ENCODE assay signal across 13 cellular contexts in genomic region chr4:173281420-173282333, GRCh38. TPM values are rescaled to one million over a fixed set of nuclear protein-coding genes. Genes with fewer than 3 reads are reported as not detected.
DNase-seq lines count a peak whose midpoint lies in the region; ATAC-seq, FAIRE-seq and TF ChIP-seq lines count a peak whose summit lies in the region.
"Had no signal": no experiment of that assay in that cellular context is flagged by ENCODE, and none has a peak within 500 bp of the region (broad histone marks: within the 10 kb centered on the region; RNA-seq: fewer than 3 reads in every experiment).

No MANE protein-coding gene starts in this region.

- DNase-seq in NB4 (ENCODE audit: low read depth) (peak; percentile 84), K562 (ENCODE audit: extremely low read depth in 1 of 4, low spot score in 3 of 4) (peak in 1 of 4 experiments; percentile 73), Peyer's patch (no peak), H4 (ENCODE audit: low spot score) (no peak)
- DNase-seq: activated gamma-delta T cell; DMS 273 treated with DMSO at 0.1 percent for 48 hours; left cardiac atrium; NCI-H2107; stimulated activated CD4-positive, alpha-beta T cell treated with anti-CD3 and anti-CD28 coated beads, Interleukin-15, amount 100 ng/mL, for 24 hours had no signal

- 0 out of 2 replicates have a peak, but pooled peaks cover 2% of the 10 kb centered on the region for H4K20me1 ChIP-seq in K562 (replicated peaks; ENCODE audit: control insufficient read depth, insufficient read depth, low read length)

- POLR2A ChIA-PET in K562 (lab: Yijun Ruan, JAX) = interaction anchor here (0.6 to 1.9 kb wide), 7 partner anchors 9 to 89 kb away, joined by 3 to 9 read pairs (median 3); partner anchors contain the start of genes HMGB2 and SAP30

- H3K9me3 ChIP-seq in K562 (replicated peaks; ENCODE audit: control insufficient read depth, insufficient read depth, low read depth, low read length) = peaks cover 24% of the 10 kb centered on the region
- H3K9me3 ChIP-seq in thymus (ENCODE audit: control insufficient read depth) = peaks cover 7% of the 10 kb centered on the region
- no peaks in the 10 kb centered on the region for H3K9me3 ChIP-seq in Peyer's patch

- TF ChIP-seq POLR2A in NB4 (IDR thresholded peaks at IDR 0.05; ENCODE audit: extremely low read depth, insufficient read length) (no peak), K562 (conservative IDR thresholded peaks at IDR 0.05) (no peak), Peyer's patch (IDR thresholded peaks at IDR 0.05) (no peak)

- peak overlapping the region; percentile 76 for H3K27ac ChIP-seq in K562 (ENCODE audit: extremely low read depth, low read depth, low read length)
- peak overlapping the region; percentile 80 for H3K27ac ChIP-seq in thymus (ENCODE audit: low read depth)
- H3K27ac ChIP-seq in Peyer's patch = no peak overlapping the region

- peak; percentile 66 for TF ChIP-seq EP300 in K562 (IDR thresholded peaks at IDR 0.05; ENCODE audit: low read length)

- peak overlapping the region; percentile 81 for H3K4me2 ChIP-seq in K562 (ENCODE audit: insufficient read depth, low read length)

- peaks cover 41% of the 10 kb centered on the region for H3K79me2 ChIP-seq in K562 (ENCODE audit: control insufficient read depth, insufficient read depth, low read length)

- H3K27me3 ChIP-seq in K562 (ENCODE audit: control insufficient read depth in 2 of 2, insufficient read depth in 2 of 2, low read length in 2 of 2) (no peaks in the 10 kb centered on the region), thymus (ENCODE audit: control insufficient read depth, insufficient read depth) (no peaks in the 10 kb centered on the region), Peyer's patch (no peaks in the 10 kb centered on the region)

- H3K36me3 ChIP-seq in K562 (ENCODE audit: control insufficient read depth, insufficient read depth, low read length) (peaks cover 8% of the 10 kb centered on the region; the same call in 1 of the 3 replicates), thymus (ENCODE audit: control insufficient read depth, insufficient read depth) (peaks cover 10% of the 10 kb centered on the region), Peyer's patch (peaks cover 0 to 3% (median 0%) of the 10 kb centered on the region in 3 donors)

- intact Hi-C loops in K562 (cut with micrococcal nuclease) = loop anchor here (1.0 to 5.0 kb wide), 4 partner anchors 17 to 268 kb away; partner anchors contain the start of gene SAP30

- in situ Hi-C loops in K562 (cut with MboI) = no loop called here

- no peak for TF ChIP-seq RAD21 in K562 (CRISPR knock-in tag; conservative IDR thresholded peaks at IDR 0.05 in 1 of 2, IDR thresholded peaks at IDR 0.05 in 1 of 2)

- WGBS in K562 (ENCODE audit: insufficient coverage, low coverage, missing lambda C conversion rate) = 2% methylated on average over 13 of the region's 13 CpGs
- WGBS in thymus = 59% methylated on average over 13 of the region's 13 CpGs

- no peaks in the 10 kb centered on the region for H3K9me1 ChIP-seq in K562 (ENCODE audit: control insufficient read depth, insufficient read depth, low read length)

- no peak for TF ChIP-seq CTCF in NB4 (IDR thresholded peaks at IDR 0.05; ENCODE audit: low read depth, low read length)
- 0 out of 6 replicates have a peak, but pooled peaks of 1 of the 3 experiments have one; percentile 21 for TF ChIP-seq CTCF in K562 (IDR thresholded peaks at IDR 0.05 in 2 of 3, conservative IDR thresholded peaks at IDR 0.05 in 1 of 3; ENCODE audit: insufficient read depth in 2 of 3, low read depth in 1 of 3, low read length in 3 of 3)
- no peak for TF ChIP-seq CTCF in Peyer's patch (IDR thresholded peaks at IDR 0.05)

- ATAC-seq in GM19463 (IDR thresholded peaks at IDR 0.05; ENCODE audit: unreplicated experiment) (peak; percentile 45), K562 (peak; percentile 83), HG02759 (IDR thresholded peaks at IDR 0.05; ENCODE audit: unreplicated experiment) (no peak)
- ATAC-seq: stimulated activated effector memory CD8-positive, alpha-beta T cell treated with anti-CD3 and anti-CD28 coated beads, Interleukin-12 subunit alpha, Interleukin-12 subunit beta, amount 100 ng/mL, for 72 hours had no signal

- H3K9ac ChIP-seq in K562 (ENCODE audit: insufficient read depth in 1 of 2, low read depth in 2 of 2, low read length in 2 of 2) = peak overlapping the region; percentile 35 to 80; a peak in 3 of 4 replicates

- H3K4me3 ChIP-seq in NB4 (ENCODE audit: low read depth, low read length) (peak overlapping the region; percentile 75), K562 (peak overlapping the region; percentile 36), thymus (ENCODE audit: low read length) (peak overlapping the region; percentile 44), Peyer's patch (no peak overlapping the region)

- CTCF ChIA-PET in K562 (lab: Yijun Ruan, JAX; ENCODE audit: low intra/inter-chr PET ratio) = interaction anchor here (1.4 kb wide), 1 partner anchor 256 kb away, joined by 3 read pairs; no protein-coding TSS in a partner anchor

- BruUV-seq in K562 (replicated peaks; lab: Mats Ljungman, UMichigan) = no TSS peak

- H2AFZ ChIP-seq in K562 (ENCODE audit: low read depth, low read length) = peak overlapping the region; percentile 72

- FAIRE-seq in K562 (lab: Jason Lieb, UNC) = peak; percentile 79

- H3K4me1 ChIP-seq in K562 (replicated peaks in 1 of 2; ENCODE audit: control insufficient read depth in 2 of 2, insufficient read depth in 2 of 2, low read length in 2 of 2) = peaks cover 7 to 17% of the 10 kb centered on the region in 2 experiments
- peaks cover 13% of the 10 kb centered on the region for H3K4me1 ChIP-seq in thymus (ENCODE audit: control insufficient read depth, insufficient read depth, low read length)
- no peaks in the 10 kb centered on the region for H3K4me1 ChIP-seq in Peyer's patch

TF ChIP-seq in K562, 482 proteins besides CTCF, POLR2A, EP300 and RAD21 (continues in another document):
- TF ChIP-seq TFAP4 (CRISPR knock-in tag; IDR thresholded peaks at IDR 0.05; ENCODE audit: borderline replicate concordance) = peak; percentile 55
- TF ChIP-seq CREB1 (IDR thresholded peaks at IDR 0.05) = peak; percentile 24; the same call in 1 of the 2 replicates
- TF ChIP-seq CREB1 (CRISPR knock-in tag; IDR thresholded peaks at IDR 0.05) = no peak
- no peak for TF ChIP-seq ATF2 (CRISPR knock-in tag; IDR thresholded peaks at IDR 0.05)
- no peak for TF ChIP-seq THRA (IDR thresholded peaks at IDR 0.05)
- no peak for TF ChIP-seq HLTF (IDR thresholded peaks at IDR 0.05)
- peak; percentile 77 for TF ChIP-seq SMARCA4 (IDR thresholded peaks at IDR 0.05)
- TF ChIP-seq HDAC2 (IDR thresholded peaks at IDR 0.05) = 0 out of 2 replicates have a peak, but pooled peaks have one; percentile 22

RNA-seq across cellular contexts. Expression of gene HMGB2, which starts 52.5 kb away (rescaled TPM):
- 56.7 and 220 TPM in 2 replicates for total RNA-seq in K562 (2011; cell fraction: chromatin; rRNA removed; ENCODE audit: low replicate concordance)
- total RNA-seq in K562 (2011; cell fraction: nucleolus; rRNA removed) = 58.0 and 74.9 TPM in 2 replicates
- total RNA-seq in K562 (2011; cell fraction: nucleoplasm; rRNA removed) = 99.8 and 119 TPM in 2 replicates
- total RNA-seq in K562 (2014; rRNA removed) (443 and 555 TPM in 2 replicates), K562 (2014; rRNA removed; fragmentation: Illumina TruSeq; extraction: Trizol) (683 and 814 TPM in 2 replicates), K562 (2015; rRNA removed; fragmentation: Illumina TruSeq; extraction: Trizol) (521 and 540 TPM in 2 replicates), K562 (2021) (283 and 309 TPM in 2 replicates), Peyer's patch (100 to 1,000 TPM in 1 of 4 donors, 10 to 100 TPM in 3; 30.4 to 112 (median 34.6) TPM)
- polyA plus RNA-seq in K562 (2011; rRNA removed) (436 and 626 TPM in 2 replicates), K562 (2014; fragmentation: Illumina TruSeq; extraction: Trizol) (656 and 724 TPM in 2 replicates), K562 (2014; fragmentation: Nextera tagmentation; extraction: Ambion mirVana) (100 to 1,000 TPM; 596 to 814 TPM), K562 (2014; rRNA removed) (678 and 822 TPM in 2 replicates), thymus (475 TPM)
- 63.6 and 149 TPM in 2 replicates for polyA plus RNA-seq in K562 (2011; cell fraction: cytosol; rRNA removed)
- polyA plus RNA-seq in K562 (2011; cell fraction: nucleus; rRNA removed) = 85.9 and 178 TPM in 2 replicates
- 459 and 564 TPM in 2 replicates for polyA plus RNA-seq in K562 (2012)
- polyA minus RNA-seq in K562 (2011; rRNA and poly(A)+ RNA removed) = 292 and 352 TPM in 2 replicates
- 101 and 105 TPM in 2 replicates for polyA minus RNA-seq in K562 (2011; cell fraction: cytosol; rRNA and poly(A)+ RNA removed)
- polyA minus RNA-seq in K562 (2011; cell fraction: nucleus; rRNA and poly(A)+ RNA removed) = 42.4 and 123 TPM in 2 replicates
- total RNA-seq in H4 (2014; rRNA removed; shearing (Covaris generic)) = 153 and 219 TPM in 2 replicates

Comparison
In these comparisons a context has a peak if more than half of its experiments do, and no peak if none do; other contexts are left out.
1. H3K4me3 ChIP-seq: peak in NB4 (single experiment), K562 (single experiment) and thymus (single experiment); none in Peyer's patch (0 of 4).
2. H3K27ac ChIP-seq: peak in K562 (single experiment) and thymus (single experiment); none in Peyer's patch (0 of 4).